8 cellular contexts compared by ENCODE assay signal in the genomic region with DNA sequence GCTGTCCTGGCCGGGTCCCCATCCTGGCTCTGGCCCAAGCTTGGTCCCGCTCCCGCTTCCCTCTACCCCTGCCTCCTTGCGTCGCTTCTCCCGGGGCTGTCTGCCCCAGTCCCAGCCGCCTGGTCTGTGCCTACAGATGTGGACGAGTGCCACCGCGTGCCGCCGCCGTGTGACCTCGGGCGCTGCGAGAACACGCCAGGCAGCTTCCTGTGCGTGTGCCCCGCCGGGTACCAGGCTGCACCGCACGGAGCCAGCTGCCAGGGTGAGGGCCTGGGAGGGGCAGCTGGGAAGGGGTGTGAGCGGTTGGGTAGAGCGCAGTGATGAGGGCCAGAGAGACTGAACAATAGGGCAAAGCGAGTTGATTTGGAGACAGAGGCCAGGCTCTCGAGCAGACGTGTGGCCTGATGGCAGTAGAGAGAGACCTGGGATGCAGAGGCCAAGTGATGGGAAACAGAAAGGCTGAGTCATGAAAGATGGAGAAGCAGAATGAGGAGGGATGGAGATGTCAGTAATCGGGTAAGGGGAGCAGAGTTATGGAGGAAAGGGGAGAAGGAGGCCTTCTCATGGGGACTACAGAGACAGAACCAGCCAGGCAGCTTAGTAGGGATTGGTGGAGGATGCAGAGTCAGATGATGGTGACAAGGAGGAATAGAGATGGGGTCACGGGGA. TPM values are rescaled to one million over a fixed set of nuclear protein-coding genes. Genes with fewer than 3 reads are reported as not detected.
DNase-seq lines count a peak whose midpoint lies in the region; ATAC-seq and TF ChIP-seq lines count a peak whose summit lies in the region.

No MANE protein-coding gene starts in this region.

- H3K36me3 ChIP-seq in OCI-LY7 (ENCODE audit: insufficient read depth, low read length) (no peaks in the 10 kb centered on the region), left ventricle myocardium inferior (peaks cover 3% of the 10 kb centered on the region), skeletal muscle satellite cell (ENCODE audit: insufficient read depth, low read length) (no peaks in the 10 kb centered on the region)

- H4K20me1 ChIP-seq in OCI-LY7 (ENCODE audit: insufficient read depth, low read length): no peaks in the 10 kb centered on the region

- CTCF ChIA-PET in OCI-LY7 (lab: Charles Lee; ENCODE audit: unreplicated experiment): interaction anchor here (0.6 kb wide), 1 partner anchor 193 kb away, joined by 3 read pairs; no protein-coding TSS in a partner anchor
- CTCF ChIA-PET in activated naive CD4-positive, alpha-beta T cell treated with anti-CD3 and anti-CD28 coated beads for 36 hours (lab: Charles Lee): interaction anchor here (1.0 to 1.5 kb wide), 3 partner anchors 24 to 145 kb away, joined by 3 to 15 read pairs (median 3); partner anchors contain the start of gene BLVRB

- H3K27me3 ChIP-seq in left ventricle myocardium inferior (ENCODE audit: low read depth) (no peaks in the 10 kb centered on the region), skeletal muscle satellite cell (ENCODE audit: control insufficient read depth, insufficient read depth, low read length) (no peaks in the 10 kb centered on the region)

- no peaks in the 10 kb centered on the region for H3K79me2 ChIP-seq in OCI-LY7 (ENCODE audit: insufficient read depth, low read depth, low read length)

- DNase-seq in DMS153 (lab: John Stamatoyannopoulos, UW) (peak; percentile 51), OCI-LY7 (ENCODE audit: low spot score) (no peak), left ventricle myocardium inferior (peak; percentile 74), GM19240 (ENCODE audit: insufficient read length, low spot score) (no peak), NCI-H1930 (lab: John Stamatoyannopoulos, UW) (no peak)
- peak; percentile 81 for DNase-seq in activated naive CD4-positive, alpha-beta T cell treated with anti-CD3 and anti-CD28 coated beads for 36 hours

- no peaks in the 10 kb centered on the region for H3K9me2 ChIP-seq in OCI-LY7 (ENCODE audit: insufficient read depth, low read length)

- intact Hi-C loops in OCI-LY7 (cut with micrococcal nuclease; ENCODE audit: unreplicated experiment) (no loop called here), left ventricle myocardium inferior (cut with micrococcal nuclease) (no loop called here)
- intact Hi-C loops in activated naive CD4-positive, alpha-beta T cell treated with anti-CD3 and anti-CD28 coated beads for 36 hours (cut with micrococcal nuclease): loop anchor here (10.0 kb wide), 4 partner anchors 616 to 1206 kb away; partner anchors contain the start of genes TGFB1, ZFP36 and ZNF546

- no peak for ATAC-seq in GM21390 (IDR thresholded peaks at IDR 0.05; ENCODE audit: unreplicated experiment)

- H3K9me3 ChIP-seq in OCI-LY7 (ENCODE audit: low read length) (no peaks in the 10 kb centered on the region), left ventricle myocardium inferior (replicated peaks) (no peaks in the 10 kb centered on the region), skeletal muscle satellite cell (replicated peaks; ENCODE audit: low read length) (no peaks in the 10 kb centered on the region)

- H3K4me2 ChIP-seq in OCI-LY7 (ENCODE audit: low read length): peak overlapping the region; percentile 92
- H3K4me2 ChIP-seq in skeletal muscle satellite cell (ENCODE audit: low read length): peak overlapping the region; percentile 81

- H3K9me3 Mint-ChIP-seq in activated naive CD4-positive, alpha-beta T cell treated with anti-CD3 and anti-CD28 coated beads for 36 hours: no peaks in the 10 kb centered on the region

- H2AFZ ChIP-seq in OCI-LY7 (ENCODE audit: low read length): peak overlapping the region; percentile 75; the same call in 1 of the 2 replicates

- TF ChIP-seq CTCF in OCI-LY7 (conservative IDR thresholded peaks at IDR 0.05; ENCODE audit: low read length) (no peak), left ventricle myocardium inferior (IDR thresholded peaks at IDR 0.05; ENCODE audit: borderline replicate concordance) (no peak)

- BruUV-seq in OCI-LY7 (replicated peaks; lab: Mats Ljungman, UMichigan): no TSS peak

- peaks cover 5% of the 10 kb centered on the region for H3K36me3 Mint-ChIP-seq in activated naive CD4-positive, alpha-beta T cell treated with anti-CD3 and anti-CD28 coated beads for 36 hours (ENCODE audit: low read depth)

- POLR2A ChIA-PET in OCI-LY7 (lab: Charles Lee): no interaction called here

- H3K4me1 ChIP-seq in OCI-LY7 (ENCODE audit: insufficient read depth, low read length, poor library complexity, severe bottlenecking) (peaks cover 45% of the 10 kb centered on the region), left ventricle myocardium inferior (peaks cover 77% of the 10 kb centered on the region), skeletal muscle satellite cell (ENCODE audit: control insufficient read depth, insufficient read depth, low read length) (peaks cover 32% of the 10 kb centered on the region)

- H3K27ac ChIP-seq in OCI-LY7 (ENCODE audit: low read depth, low read length, poor library complexity, severe bottlenecking): no peak overlapping the region
- H3K27ac ChIP-seq in left ventricle myocardium inferior (replicated peaks): peak overlapping the region; percentile 90

- H3K4me3 Mint-ChIP-seq in activated naive CD4-positive, alpha-beta T cell treated with anti-CD3 and anti-CD28 coated beads for 36 hours: peak overlapping the region; percentile 89

- peak overlapping the region; percentile 76 for H3K4me3 ChIP-seq in OCI-LY7 (ENCODE audit: low read depth, low read length, poor library complexity, severe bottlenecking)
- peak overlapping the region; percentile 57 for H3K4me3 ChIP-seq in left ventricle myocardium inferior
- H3K4me3 ChIP-seq in skeletal muscle satellite cell (ENCODE audit: low read length): peak overlapping the region; percentile 63

- H3K27me3 Mint-ChIP-seq in activated naive CD4-positive, alpha-beta T cell treated with anti-CD3 and anti-CD28 coated beads for 36 hours (ENCODE audit: low read depth): no peaks in the 10 kb centered on the region

- H3K9ac ChIP-seq in skeletal muscle satellite cell (ENCODE audit: low read depth, low read length): peak overlapping the region; percentile 20

- H3K4me1 Mint-ChIP-seq in activated naive CD4-positive, alpha-beta T cell treated with anti-CD3 and anti-CD28 coated beads for 36 hours (ENCODE audit: low read depth): peaks cover 69% of the 10 kb centered on the region

- H3K27ac Mint-ChIP-seq in activated naive CD4-positive, alpha-beta T cell treated with anti-CD3 and anti-CD28 coated beads for 36 hours: peak overlapping the region; percentile 91

RNA-seq across cellular contexts. Expression of gene LTBP4, which starts 9.4 kb away (rescaled TPM):
- total RNA-seq in OCI-LY7 (2014; rRNA removed; shearing (Covaris generic)): 22.1 and 44.5 TPM in 2 replicates
- 108 and 121 TPM in 2 replicates for total RNA-seq in OCI-LY7 (2022)
- 100 to 1,000 TPM; 147 to 153 TPM for total RNA-seq in activated naive CD4-positive, alpha-beta T cell treated with anti-CD3 and anti-CD28 coated beads for 36 hours
- 260 TPM for total RNA-seq in left ventricle myocardium inferior
- total RNA-seq in skeletal muscle satellite cell (2012; rRNA removed): 12.7 and 19.5 TPM in 2 replicates

RNA-seq across cellular contexts. Expression of gene SHKBP1, which starts 33.9 kb away (rescaled TPM):
- total RNA-seq in OCI-LY7 (2014; rRNA removed; shearing (Covaris generic)): 42.0 and 49.4 TPM in 2 replicates
- 115 and 130 TPM in 2 replicates for total RNA-seq in OCI-LY7 (2022)
- total RNA-seq in activated naive CD4-positive, alpha-beta T cell treated with anti-CD3 and anti-CD28 coated beads for 36 hours: 10 to 100 TPM; 90.1 to 99.4 TPM
- 14.8 TPM for total RNA-seq in left ventricle myocardium inferior
- total RNA-seq in skeletal muscle satellite cell (2012; rRNA removed): 15.7 and 15.9 TPM in 2 replicates

Comparison
In these comparisons a context has a peak if more than half of its experiments do, and no peak if none do; other contexts are left out.
1. DNase-seq: peak in DMS153 (single experiment), activated naive CD4-positive, alpha-beta T cell treated with anti-CD3 and anti-CD28 coated beads for 36 hours (single experiment) and left ventricle myocardium inferior (single experiment); none in OCI-LY7 (single experiment), GM19240 (single experiment) and NCI-H1930 (0 of 2).
2. Peak in every context shown above with its lines, with median percentiles within 50 percentile points of each other: H3K4me3 ChIP-seq.